Comparison of ENCODE assay signal across 9 cellular contexts in the genomic region with DNA sequence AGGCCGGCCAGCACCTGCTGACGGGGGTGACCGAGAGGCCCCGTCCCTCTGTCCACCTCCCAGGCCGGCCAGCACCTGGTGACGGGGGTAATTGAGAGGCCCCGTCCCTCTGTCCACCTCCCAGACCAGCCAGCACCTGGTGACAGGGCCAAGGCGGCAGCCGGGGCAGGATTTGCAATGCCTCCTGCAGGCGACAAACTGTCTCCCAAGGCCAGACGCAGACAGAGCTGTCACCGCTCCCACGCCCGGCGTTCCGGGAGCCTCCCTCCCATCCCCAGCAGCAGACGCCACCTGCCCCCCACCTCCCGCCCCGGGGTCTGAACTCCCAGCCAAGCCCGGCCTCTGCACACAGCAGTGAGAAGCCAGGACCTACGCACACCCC.
DNase-seq lines count a peak whose midpoint lies in the region; ATAC-seq and TF ChIP-seq lines count a peak whose summit lies in the region.
"Had no signal": no experiment of that assay in that cellular context is flagged by ENCODE, and none has a peak within 500 bp of the region (broad histone marks: within the 10 kb centered on the region; RNA-seq: fewer than 3 reads in every experiment).

No MANE protein-coding gene starts in this region.

- WGBS in esophagus squamous epithelium, 2 donors: 5% methylated on average over 11 of the region's 21 CpGs; no CpG with 5 or more reads in 1 of the 2 donors

- H3K27me3 ChIP-seq in BLaER1 treated with 17β-estradiol and CSF1 and Interleukin-3, amounts not matched to agents 10 nM and 100 nM: peaks cover 26 to 76% (median 59%) of the 10 kb centered on the region in 11 experiments
- H3K27me3 ChIP-seq in esophagus squamous epithelium (peaks cover 0 to 60% (median 0%) of the 10 kb centered on the region in 4 donors), osteoblast (ENCODE audit: insufficient read depth, low read length) (no peaks in the 10 kb centered on the region)

- H3K36me3 ChIP-seq in BLaER1 treated with 17β-estradiol and CSF1 and Interleukin-3, amounts not matched to agents 10 nM and 100 nM: no peaks in the 10 kb centered on the region
- H3K36me3 ChIP-seq in esophagus squamous epithelium: no peaks in the 10 kb centered on the region
- H3K36me3 ChIP-seq in osteoblast (ENCODE audit: insufficient read depth, low read length): no peaks in the 10 kb centered on the region

- intact Hi-C loops in esophagus squamous epithelium (cut with DNase I): loop anchor here (10.0 kb wide), 1 partner anchor 270 kb away; no protein-coding TSS in a partner anchor

- no peak for ATAC-seq in GM21717 (IDR thresholded peaks at IDR 0.05; ENCODE audit: unreplicated experiment)
- ATAC-seq in omental fat pad (ENCODE audit: low FRiP score): no peak
- no peak for ATAC-seq in GM21390 (IDR thresholded peaks at IDR 0.05; ENCODE audit: unreplicated experiment)

- TF ChIP-seq CTCF in esophagus squamous epithelium (IDR thresholded peaks at IDR 0.05) (no peak), osteoblast (IDR thresholded peaks at IDR 0.05; ENCODE audit: extremely low read depth, low read depth, low read length) (no peak), omental fat pad (IDR thresholded peaks at IDR 0.05) (no peak)

- peak overlapping the region; percentile 76 for H2AFZ ChIP-seq in osteoblast (ENCODE audit: low read length)

- H3K79me2 ChIP-seq in osteoblast (ENCODE audit: insufficient read depth, low read length): no peaks in the 10 kb centered on the region

- H3K9me3 ChIP-seq in BLaER1 treated with 17β-estradiol and CSF1 and Interleukin-3, amounts not matched to agents 10 nM and 100 nM (replicated peaks in 1 of 11): peaks cover 10 to 24% (median 20%) of the 10 kb centered on the region in 11 experiments; a peak in 19 of 22 replicates
- H3K9me3 ChIP-seq in esophagus squamous epithelium (no peaks in the 10 kb centered on the region), osteoblast (ENCODE audit: low read depth, low read length) (no peaks in the 10 kb centered on the region)

- H3K27ac ChIP-seq in BLaER1 treated with 17β-estradiol and CSF1 and Interleukin-3, amounts not matched to agents 10 nM and 100 nM: no peak overlapping the region
- no peak overlapping the region for H3K27ac ChIP-seq in esophagus squamous epithelium
- peak overlapping the region; percentile 51 for H3K27ac ChIP-seq in osteoblast (ENCODE audit: low read depth, low read length)

- no peak for TF ChIP-seq POLR2A in esophagus squamous epithelium (IDR thresholded peaks at IDR 0.05)

- H3K4me2 ChIP-seq in BLaER1 treated with 17β-estradiol and CSF1 and Interleukin-3, amounts not matched to agents 10 nM and 100 nM: peak overlapping the region; percentile 66 to 95 (median 80)
- H3K4me2 ChIP-seq in osteoblast (ENCODE audit: insufficient read depth, low read length): peak overlapping the region; percentile 83

- DNase-seq in NCI-H146 (lab: John Stamatoyannopoulos, UW) (peak; percentile 86), esophagus squamous epithelium (lab: John Stamatoyannopoulos, UW) (no peak), osteoblast (ENCODE audit: insufficient read length, low spot score, missing footprints) (no peak), omental fat pad (ENCODE audit: low spot score) (no peak), T-helper 1 cell (no peak)

- peaks cover 5 to 29% (median 25%) of the 10 kb centered on the region in 10 experiments; a peak in 16 of 20 replicates for H3K4me1 ChIP-seq in BLaER1 treated with 17β-estradiol and CSF1 and Interleukin-3, amounts not matched to agents 10 nM and 100 nM
- H3K4me1 ChIP-seq in esophagus squamous epithelium: peaks cover 16 to 21% (median 18%) of the 10 kb centered on the region in 3 donors
- peaks cover 15% of the 10 kb centered on the region for H3K4me1 ChIP-seq in osteoblast (ENCODE audit: insufficient read depth, low read length)

- H3K4me3 ChIP-seq in BLaER1 treated with 17β-estradiol and CSF1 and Interleukin-3, amounts not matched to agents 10 nM and 100 nM: peak overlapping the region in 9 of 10 experiments; percentile 34 to 60 (median 45); a peak in 15 of 20 replicates
- peak overlapping the region; percentile 8 to 60 (median 37) for H3K4me3 ChIP-seq in esophagus squamous epithelium
- H3K4me3 ChIP-seq in osteoblast (ENCODE audit: insufficient read depth, low read length): peak overlapping the region; percentile 68
- H3K4me3 ChIP-seq: GM12878 had no signal

- H3K9ac ChIP-seq in BLaER1 treated with 17β-estradiol and CSF1 and Interleukin-3, amounts not matched to agents 10 nM and 100 nM: peak overlapping the region in 6 of 11 experiments; percentile 35 to 53 (median 42); a peak in 6 of 22 replicates

- peaks cover 0 to 58% (median 19%) of the 10 kb centered on the region in 11 experiments; a peak in 14 of 22 replicates for H4K20me1 ChIP-seq in BLaER1 treated with 17β-estradiol and CSF1 and Interleukin-3, amounts not matched to agents 10 nM and 100 nM
- no peaks in the 10 kb centered on the region for H4K20me1 ChIP-seq in osteoblast (ENCODE audit: insufficient read depth, low read length)
